ENCODE assay signal across 1 cellular context in the genomic region with DNA sequence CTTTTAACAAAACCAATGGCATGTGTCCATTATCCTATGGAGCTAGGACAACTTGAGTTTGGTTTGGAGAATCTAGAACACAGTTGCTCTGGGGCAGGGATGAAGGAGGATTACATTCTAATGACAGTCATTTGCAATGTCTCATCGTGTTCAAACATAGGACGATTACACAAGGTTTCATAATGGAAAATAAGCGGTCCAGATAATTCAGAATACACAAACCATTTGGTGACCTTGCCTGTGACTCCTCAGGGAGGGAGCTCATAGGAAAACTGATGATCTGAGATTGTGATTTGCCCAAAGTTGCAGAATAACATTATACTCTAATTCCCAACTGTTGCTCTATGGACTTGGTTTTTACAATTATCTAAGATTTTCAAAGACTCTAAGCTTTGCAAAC.
TF ChIP-seq lines count a peak whose summit lies in the region.

No MANE protein-coding gene starts in this region.

TF ChIP-seq in HepG2, 621 proteins besides CTCF, POLR2A, EP300 and RAD21:
- TF ChIP-seq KAT2B (IDR thresholded peaks at IDR 0.05; ENCODE audit: borderline replicate concordance, low read depth, low read length) (no peak), ZNF792 (CRISPR knock-in tag; IDR thresholded peaks at IDR 0.05) (peak; percentile 77), MED13 (CRISPR knock-in tag; IDR thresholded peaks at IDR 0.05) (no peak), ZNF205 (CRISPR knock-in tag; IDR thresholded peaks at IDR 0.05) (no peak), CEBPB (IDR thresholded peaks at IDR 0.05; ENCODE audit: borderline replicate concordance, low read depth, low read length) (peak; percentile 49; the same call in 1 of the 2 replicates), RARA (CRISPR knock-in tag; IDR thresholded peaks at IDR 0.05) (peak; percentile 19; the same call in 1 of the 2 replicates), ZMYM3 (CRISPR knock-in tag; IDR thresholded peaks at IDR 0.05) (no peak), FOSL2 (CRISPR knock-in tag; IDR thresholded peaks at IDR 0.05) (0 out of 2 replicates have a peak, but pooled peaks have one; percentile 29), ZNF75D (CRISPR knock-in tag; IDR thresholded peaks at IDR 0.05; ENCODE audit: borderline replicate concordance) (no peak), HNRNPK (IDR thresholded peaks at IDR 0.05; ENCODE audit: low read depth, low read length, poor library complexity, severe bottlenecking) (no peak), ZNF607 (CRISPR knock-in tag; IDR thresholded peaks at IDR 0.05; ENCODE audit: borderline replicate concordance) (no peak), FOXA1 (IDR thresholded peaks at IDR 0.05) (no peak), FOXA1 (CRISPR knock-in tag; IDR thresholded peaks at IDR 0.05) (no peak), DR1 (CRISPR knock-in tag; IDR thresholded peaks at IDR 0.05) (no peak), ZNF773 (CRISPR knock-in tag; IDR thresholded peaks at IDR 0.05; ENCODE audit: borderline replicate concordance) (no peak), CBX1 (IDR thresholded peaks at IDR 0.05; ENCODE audit: low read depth) (no peak)
- TF ChIP-seq, protein P1, sequence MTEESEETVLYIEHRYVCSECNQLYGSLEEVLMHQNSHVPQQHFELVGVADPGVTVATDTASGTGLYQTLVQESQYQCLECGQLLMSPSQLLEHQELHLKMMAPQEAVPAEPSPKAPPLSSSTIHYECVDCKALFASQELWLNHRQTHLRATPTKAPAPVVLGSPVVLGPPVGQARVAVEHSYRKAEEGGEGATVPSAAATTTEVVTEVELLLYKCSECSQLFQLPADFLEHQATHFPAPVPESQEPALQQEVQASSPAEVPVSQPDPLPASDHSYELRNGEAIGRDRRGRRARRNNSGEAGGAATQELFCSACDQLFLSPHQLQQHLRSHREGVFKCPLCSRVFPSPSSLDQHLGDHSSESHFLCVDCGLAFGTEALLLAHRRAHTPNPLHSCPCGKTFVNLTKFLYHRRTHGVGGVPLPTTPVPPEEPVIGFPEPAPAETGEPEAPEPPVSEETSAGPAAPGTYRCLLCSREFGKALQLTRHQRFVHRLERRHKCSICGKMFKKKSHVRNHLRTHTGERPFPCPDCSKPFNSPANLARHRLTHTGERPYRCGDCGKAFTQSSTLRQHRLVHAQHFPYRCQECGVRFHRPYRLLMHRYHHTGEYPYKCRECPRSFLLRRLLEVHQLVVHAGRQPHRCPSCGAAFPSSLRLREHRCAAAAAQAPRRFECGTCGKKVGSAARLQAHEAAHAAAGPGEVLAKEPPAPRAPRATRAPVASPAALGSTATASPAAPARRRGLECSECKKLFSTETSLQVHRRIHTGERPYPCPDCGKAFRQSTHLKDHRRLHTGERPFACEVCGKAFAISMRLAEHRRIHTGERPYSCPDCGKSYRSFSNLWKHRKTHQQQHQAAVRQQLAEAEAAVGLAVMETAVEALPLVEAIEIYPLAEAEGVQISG (CRISPR knock-in tag; IDR thresholded peaks at IDR 0.05): no peak
- TF ChIP-seq, protein P2, sequence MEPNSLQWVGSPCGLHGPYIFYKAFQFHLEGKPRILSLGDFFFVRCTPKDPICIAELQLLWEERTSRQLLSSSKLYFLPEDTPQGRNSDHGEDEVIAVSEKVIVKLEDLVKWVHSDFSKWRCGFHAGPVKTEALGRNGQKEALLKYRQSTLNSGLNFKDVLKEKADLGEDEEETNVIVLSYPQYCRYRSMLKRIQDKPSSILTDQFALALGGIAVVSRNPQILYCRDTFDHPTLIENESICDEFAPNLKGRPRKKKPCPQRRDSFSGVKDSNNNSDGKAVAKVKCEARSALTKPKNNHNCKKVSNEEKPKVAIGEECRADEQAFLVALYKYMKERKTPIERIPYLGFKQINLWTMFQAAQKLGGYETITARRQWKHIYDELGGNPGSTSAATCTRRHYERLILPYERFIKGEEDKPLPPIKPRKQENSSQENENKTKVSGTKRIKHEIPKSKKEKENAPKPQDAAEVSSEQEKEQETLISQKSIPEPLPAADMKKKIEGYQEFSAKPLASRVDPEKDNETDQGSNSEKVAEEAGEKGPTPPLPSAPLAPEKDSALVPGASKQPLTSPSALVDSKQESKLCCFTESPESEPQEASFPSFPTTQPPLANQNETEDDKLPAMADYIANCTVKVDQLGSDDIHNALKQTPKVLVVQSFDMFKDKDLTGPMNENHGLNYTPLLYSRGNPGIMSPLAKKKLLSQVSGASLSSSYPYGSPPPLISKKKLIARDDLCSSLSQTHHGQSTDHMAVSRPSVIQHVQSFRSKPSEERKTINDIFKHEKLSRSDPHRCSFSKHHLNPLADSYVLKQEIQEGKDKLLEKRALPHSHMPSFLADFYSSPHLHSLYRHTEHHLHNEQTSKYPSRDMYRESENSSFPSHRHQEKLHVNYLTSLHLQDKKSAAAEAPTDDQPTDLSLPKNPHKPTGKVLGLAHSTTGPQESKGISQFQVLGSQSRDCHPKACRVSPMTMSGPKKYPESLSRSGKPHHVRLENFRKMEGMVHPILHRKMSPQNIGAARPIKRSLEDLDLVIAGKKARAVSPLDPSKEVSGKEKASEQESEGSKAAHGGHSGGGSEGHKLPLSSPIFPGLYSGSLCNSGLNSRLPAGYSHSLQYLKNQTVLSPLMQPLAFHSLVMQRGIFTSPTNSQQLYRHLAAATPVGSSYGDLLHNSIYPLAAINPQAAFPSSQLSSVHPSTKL (CRISPR knock-in tag; IDR thresholded peaks at IDR 0.05): peak; percentile 44; the same call in 1 of the 2 replicates
- TF ChIP-seq, protein P3, sequence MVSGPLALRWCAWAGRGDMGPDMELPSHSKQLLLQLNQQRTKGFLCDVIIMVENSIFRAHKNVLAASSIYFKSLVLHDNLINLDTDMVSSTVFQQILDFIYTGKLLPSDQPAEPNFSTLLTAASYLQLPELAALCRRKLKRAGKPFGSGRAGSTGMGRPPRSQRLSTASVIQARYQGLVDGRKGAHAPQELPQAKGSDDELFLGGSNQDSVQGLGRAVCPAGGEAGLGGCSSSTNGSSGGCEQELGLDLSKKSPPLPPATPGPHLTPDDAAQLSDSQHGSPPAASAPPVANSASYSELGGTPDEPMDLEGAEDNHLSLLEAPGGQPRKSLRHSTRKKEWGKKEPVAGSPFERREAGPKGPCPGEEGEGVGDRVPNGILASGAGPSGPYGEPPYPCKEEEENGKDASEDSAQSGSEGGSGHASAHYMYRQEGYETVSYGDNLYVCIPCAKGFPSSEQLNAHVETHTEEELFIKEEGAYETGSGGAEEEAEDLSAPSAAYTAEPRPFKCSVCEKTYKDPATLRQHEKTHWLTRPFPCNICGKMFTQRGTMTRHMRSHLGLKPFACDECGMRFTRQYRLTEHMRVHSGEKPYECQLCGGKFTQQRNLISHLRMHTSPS (CRISPR knock-in tag; IDR thresholded peaks at IDR 0.05; ENCODE audit: low read depth): no peak
- TF ChIP-seq, protein P4, sequence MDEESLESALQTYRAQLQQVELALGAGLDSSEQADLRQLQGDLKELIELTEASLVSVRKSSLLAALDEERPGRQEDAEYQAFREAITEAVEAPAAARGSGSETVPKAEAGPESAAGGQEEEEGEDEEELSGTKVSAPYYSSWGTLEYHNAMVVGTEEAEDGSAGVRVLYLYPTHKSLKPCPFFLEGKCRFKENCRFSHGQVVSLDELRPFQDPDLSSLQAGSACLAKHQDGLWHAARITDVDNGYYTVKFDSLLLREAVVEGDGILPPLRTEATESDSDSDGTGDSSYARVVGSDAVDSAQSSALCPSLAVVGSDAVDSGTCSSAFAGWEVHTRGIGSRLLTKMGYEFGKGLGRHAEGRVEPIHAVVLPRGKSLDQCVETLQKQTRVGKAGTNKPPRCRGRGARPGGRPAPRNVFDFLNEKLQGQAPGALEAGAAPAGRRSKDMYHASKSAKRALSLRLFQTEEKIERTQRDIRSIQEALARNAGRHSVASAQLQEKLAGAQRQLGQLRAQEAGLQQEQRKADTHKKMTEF (CRISPR knock-in tag; IDR thresholded peaks at IDR 0.05): no peak
- TF ChIP-seq, protein P5, sequence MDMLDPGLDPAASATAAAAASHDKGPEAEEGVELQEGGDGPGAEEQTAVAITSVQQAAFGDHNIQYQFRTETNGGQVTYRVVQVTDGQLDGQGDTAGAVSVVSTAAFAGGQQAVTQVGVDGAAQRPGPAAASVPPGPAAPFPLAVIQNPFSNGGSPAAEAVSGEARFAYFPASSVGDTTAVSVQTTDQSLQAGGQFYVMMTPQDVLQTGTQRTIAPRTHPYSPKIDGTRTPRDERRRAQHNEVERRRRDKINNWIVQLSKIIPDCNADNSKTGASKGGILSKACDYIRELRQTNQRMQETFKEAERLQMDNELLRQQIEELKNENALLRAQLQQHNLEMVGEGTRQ (IDR thresholded peaks at IDR 0.05; ENCODE audit: low read depth, low read length): no peak
- TF ChIP-seq, protein P5 (CRISPR knock-in tag; IDR thresholded peaks at IDR 0.05; ENCODE audit: borderline replicate concordance): no peak
- TF ChIP-seq, protein P6, sequence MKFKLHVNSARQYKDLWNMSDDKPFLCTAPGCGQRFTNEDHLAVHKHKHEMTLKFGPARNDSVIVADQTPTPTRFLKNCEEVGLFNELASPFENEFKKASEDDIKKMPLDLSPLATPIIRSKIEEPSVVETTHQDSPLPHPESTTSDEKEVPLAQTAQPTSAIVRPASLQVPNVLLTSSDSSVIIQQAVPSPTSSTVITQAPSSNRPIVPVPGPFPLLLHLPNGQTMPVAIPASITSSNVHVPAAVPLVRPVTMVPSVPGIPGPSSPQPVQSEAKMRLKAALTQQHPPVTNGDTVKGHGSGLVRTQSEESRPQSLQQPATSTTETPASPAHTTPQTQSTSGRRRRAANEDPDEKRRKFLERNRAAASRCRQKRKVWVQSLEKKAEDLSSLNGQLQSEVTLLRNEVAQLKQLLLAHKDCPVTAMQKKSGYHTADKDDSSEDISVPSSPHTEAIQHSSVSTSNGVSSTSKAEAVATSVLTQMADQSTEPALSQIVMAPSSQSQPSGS (CRISPR knock-in tag; IDR thresholded peaks at IDR 0.05): no peak
- TF ChIP-seq, protein P7, sequence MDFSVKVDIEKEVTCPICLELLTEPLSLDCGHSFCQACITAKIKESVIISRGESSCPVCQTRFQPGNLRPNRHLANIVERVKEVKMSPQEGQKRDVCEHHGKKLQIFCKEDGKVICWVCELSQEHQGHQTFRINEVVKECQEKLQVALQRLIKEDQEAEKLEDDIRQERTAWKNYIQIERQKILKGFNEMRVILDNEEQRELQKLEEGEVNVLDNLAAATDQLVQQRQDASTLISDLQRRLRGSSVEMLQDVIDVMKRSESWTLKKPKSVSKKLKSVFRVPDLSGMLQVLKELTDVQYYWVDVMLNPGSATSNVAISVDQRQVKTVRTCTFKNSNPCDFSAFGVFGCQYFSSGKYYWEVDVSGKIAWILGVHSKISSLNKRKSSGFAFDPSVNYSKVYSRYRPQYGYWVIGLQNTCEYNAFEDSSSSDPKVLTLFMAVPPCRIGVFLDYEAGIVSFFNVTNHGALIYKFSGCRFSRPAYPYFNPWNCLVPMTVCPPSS (IDR thresholded peaks at IDR 0.05): no peak
- TF ChIP-seq, protein P8, sequence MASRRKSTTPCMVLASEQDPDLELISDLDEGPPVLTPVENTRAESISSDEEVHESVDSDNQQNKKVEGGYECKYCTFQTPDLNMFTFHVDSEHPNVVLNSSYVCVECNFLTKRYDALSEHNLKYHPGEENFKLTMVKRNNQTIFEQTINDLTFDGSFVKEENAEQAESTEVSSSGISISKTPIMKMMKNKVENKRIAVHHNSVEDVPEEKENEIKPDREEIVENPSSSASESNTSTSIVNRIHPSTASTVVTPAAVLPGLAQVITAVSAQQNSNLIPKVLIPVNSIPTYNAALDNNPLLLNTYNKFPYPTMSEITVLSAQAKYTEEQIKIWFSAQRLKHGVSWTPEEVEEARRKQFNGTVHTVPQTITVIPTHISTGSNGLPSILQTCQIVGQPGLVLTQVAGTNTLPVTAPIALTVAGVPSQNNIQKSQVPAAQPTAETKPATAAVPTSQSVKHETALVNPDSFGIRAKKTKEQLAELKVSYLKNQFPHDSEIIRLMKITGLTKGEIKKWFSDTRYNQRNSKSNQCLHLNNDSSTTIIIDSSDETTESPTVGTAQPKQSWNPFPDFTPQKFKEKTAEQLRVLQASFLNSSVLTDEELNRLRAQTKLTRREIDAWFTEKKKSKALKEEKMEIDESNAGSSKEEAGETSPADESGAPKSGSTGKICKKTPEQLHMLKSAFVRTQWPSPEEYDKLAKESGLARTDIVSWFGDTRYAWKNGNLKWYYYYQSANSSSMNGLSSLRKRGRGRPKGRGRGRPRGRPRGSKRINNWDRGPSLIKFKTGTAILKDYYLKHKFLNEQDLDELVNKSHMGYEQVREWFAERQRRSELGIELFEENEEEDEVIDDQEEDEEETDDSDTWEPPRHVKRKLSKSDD (CRISPR knock-in tag; IDR thresholded peaks at IDR 0.05; ENCODE audit: low read depth): no peak
